12 cellular contexts compared by ENCODE assay signal in genomic region chr17:83064732-83065659, GRCh38. TPM values are rescaled to one million over a fixed set of nuclear protein-coding genes. Genes with fewer than 3 reads are reported as not detected.
DNase-seq lines count a peak whose midpoint lies in the region; ATAC-seq and FAIRE-seq lines count a peak whose summit lies in the region.
"Had no signal": no experiment of that assay in that cellular context is flagged by ENCODE, and none has a peak within 500 bp of the region (broad histone marks: within the 10 kb centered on the region; RNA-seq: fewer than 3 reads in every experiment).

No MANE protein-coding gene starts in this region.

- intact Hi-C loops in activated CD4-positive, alpha-beta T cell treated with anti-CD3 and anti-CD28 coated beads for 36 hours (cut with DNase I, micrococcal nuclease), result no loop called here
- intact Hi-C loops in activated CD4-positive, alpha-beta T cell treated with anti-CD3 and anti-CD28 coated beads, Interleukin-2, amount 10 ng/mL, durations not matched to agents 24 days and 14 days (cut with micrococcal nuclease), result no loop called here
- intact Hi-C loops in left colon (cut with DNase I, micrococcal nuclease), result no loop called here

- POLR2A ChIA-PET in activated CD4-positive, alpha-beta T cell treated with anti-CD3 and anti-CD28 coated beads for 36 hours (lab: Charles Lee), result no interaction called here

- H3K27ac Mint-ChIP-seq in activated CD4-positive, alpha-beta T cell treated with anti-CD3 and anti-CD28 coated beads for 36 hours, result no peak overlapping the region
- no peak overlapping the region for H3K27ac Mint-ChIP-seq in activated CD4-positive, alpha-beta T cell treated with anti-CD3 and anti-CD28 coated beads, Interleukin-2, amount 10 ng/mL, durations not matched to agents 24 days and 14 days
- H3K27ac Mint-ChIP-seq in activated CD8-positive, alpha-beta memory T cell treated with anti-CD3 and anti-CD28 coated beads, Interleukin-2, amount 10 ng/mL, durations not matched to agents 7 days and 5 days, result no peak overlapping the region
- peak overlapping the region; percentile 5 for H3K27ac Mint-ChIP-seq in stimulated activated effector memory CD8-positive, alpha-beta T cell treated with anti-CD3 and anti-CD28 coated beads, Interleukin-12 subunit alpha, Interleukin-12 subunit beta, amount 100 ng/mL, for 72 hours

- peaks cover 2% of the 10 kb centered on the region for H3K27me3 Mint-ChIP-seq in activated CD4-positive, alpha-beta T cell treated with anti-CD3 and anti-CD28 coated beads for 36 hours
- H3K27me3 Mint-ChIP-seq in activated CD4-positive, alpha-beta T cell treated with anti-CD3 and anti-CD28 coated beads, Interleukin-2, amount 10 ng/mL, durations not matched to agents 24 days and 14 days, result peaks cover 3% of the 10 kb centered on the region
- H3K27me3 Mint-ChIP-seq in activated CD8-positive, alpha-beta memory T cell treated with anti-CD3 and anti-CD28 coated beads, Interleukin-2, amount 10 ng/mL, durations not matched to agents 7 days and 5 days, result peaks cover 15% of the 10 kb centered on the region

- H3K36me3 Mint-ChIP-seq in activated CD4-positive, alpha-beta T cell treated with anti-CD3 and anti-CD28 coated beads for 36 hours (ENCODE audit: low read depth), result no peaks in the 10 kb centered on the region
- no peaks in the 10 kb centered on the region for H3K36me3 Mint-ChIP-seq in activated CD4-positive, alpha-beta T cell treated with anti-CD3 and anti-CD28 coated beads, Interleukin-2, amount 10 ng/mL, durations not matched to agents 24 days and 14 days (ENCODE audit: low read depth)
- no peaks in the 10 kb centered on the region for H3K36me3 Mint-ChIP-seq in activated CD8-positive, alpha-beta memory T cell treated with anti-CD3 and anti-CD28 coated beads, Interleukin-2, amount 10 ng/mL, durations not matched to agents 7 days and 5 days
- H3K36me3 Mint-ChIP-seq in stimulated activated effector memory CD8-positive, alpha-beta T cell treated with anti-CD3 and anti-CD28 coated beads, Interleukin-12 subunit alpha, Interleukin-12 subunit beta, amount 100 ng/mL, for 72 hours, result peaks cover 6% of the 10 kb centered on the region

- no peak for FAIRE-seq in HTR-8/SVneo (lab: Jason Lieb, UNC)
- FAIRE-seq: A549, H54 had no signal

- no peak for ATAC-seq in activated CD4-positive, alpha-beta T cell treated with anti-CD3 and anti-CD28 coated beads for 36 hours
- ATAC-seq in activated CD8-positive, alpha-beta memory T cell treated with anti-CD3 and anti-CD28 coated beads, Interleukin-2, amount 10 ng/mL, durations not matched to agents 7 days and 5 days, result no peak
- peak; percentile 89 for ATAC-seq in left colon
- ATAC-seq in stimulated activated effector memory CD8-positive, alpha-beta T cell treated with anti-CD3 and anti-CD28 coated beads, Interleukin-12 subunit alpha, Interleukin-12 subunit beta, amount 100 ng/mL, for 72 hours, result no peak
- no peak for ATAC-seq in HG02981 (IDR thresholded peaks at IDR 0.05; ENCODE audit: unreplicated experiment)
- ATAC-seq: A549 had no signal

- no peaks in the 10 kb centered on the region for H3K9me3 Mint-ChIP-seq in activated CD4-positive, alpha-beta T cell treated with anti-CD3 and anti-CD28 coated beads for 36 hours (ENCODE audit: low read depth)
- H3K9me3 Mint-ChIP-seq in activated CD4-positive, alpha-beta T cell treated with anti-CD3 and anti-CD28 coated beads, Interleukin-2, amount 10 ng/mL, durations not matched to agents 24 days and 14 days, result no peaks in the 10 kb centered on the region
- H3K9me3 Mint-ChIP-seq in activated CD8-positive, alpha-beta memory T cell treated with anti-CD3 and anti-CD28 coated beads, Interleukin-2, amount 10 ng/mL, durations not matched to agents 7 days and 5 days (ENCODE audit: low read depth), result no peaks in the 10 kb centered on the region
- no peaks in the 10 kb centered on the region for H3K9me3 Mint-ChIP-seq in stimulated activated effector memory CD8-positive, alpha-beta T cell treated with anti-CD3 and anti-CD28 coated beads, Interleukin-12 subunit alpha, Interleukin-12 subunit beta, amount 100 ng/mL, for 72 hours

- peaks cover 9% of the 10 kb centered on the region for H3K4me1 Mint-ChIP-seq in activated CD4-positive, alpha-beta T cell treated with anti-CD3 and anti-CD28 coated beads for 36 hours
- peaks cover 8% of the 10 kb centered on the region for H3K4me1 Mint-ChIP-seq in activated CD4-positive, alpha-beta T cell treated with anti-CD3 and anti-CD28 coated beads, Interleukin-2, amount 10 ng/mL, durations not matched to agents 24 days and 14 days
- peaks cover 12% of the 10 kb centered on the region for H3K4me1 Mint-ChIP-seq in activated CD8-positive, alpha-beta memory T cell treated with anti-CD3 and anti-CD28 coated beads, Interleukin-2, amount 10 ng/mL, durations not matched to agents 7 days and 5 days
- H3K4me1 Mint-ChIP-seq in stimulated activated effector memory CD8-positive, alpha-beta T cell treated with anti-CD3 and anti-CD28 coated beads, Interleukin-12 subunit alpha, Interleukin-12 subunit beta, amount 100 ng/mL, for 72 hours, result peaks cover 7% of the 10 kb centered on the region

- DNase-seq in activated CD4-positive, alpha-beta T cell treated with anti-CD3 and anti-CD28 coated beads for 36 hours, result peak; percentile 5
- DNase-seq in activated CD4-positive, alpha-beta T cell treated with anti-CD3 and anti-CD28 coated beads, Interleukin-2, amount 10 ng/mL, durations not matched to agents 24 days and 14 days, result no peak
- peak; percentile 36 for DNase-seq in activated CD8-positive, alpha-beta memory T cell treated with anti-CD3 and anti-CD28 coated beads, Interleukin-2, amount 10 ng/mL, durations not matched to agents 7 days and 5 days
- DNase-seq in left colon, result peak; percentile 79 to 81
- no peak for DNase-seq in stimulated activated effector memory CD8-positive, alpha-beta T cell treated with anti-CD3 and anti-CD28 coated beads, Interleukin-12 subunit alpha, Interleukin-12 subunit beta, amount 100 ng/mL, for 72 hours (ENCODE audit: low spot score in 2 of 2)
- DNase-seq in HTR-8/SVneo (ENCODE audit: insufficient read length, low spot score), result no peak
- DNase-seq in inferior parietal cortex (ENCODE audit: extremely low spot score), result no peak
- DNase-seq: anterior cingulate cortex, NCI-H1105 treated with DMSO at 0.1 percent for 48 hours had no signal

- CTCF ChIA-PET in activated CD4-positive, alpha-beta T cell treated with anti-CD3 and anti-CD28 coated beads for 36 hours (lab: Charles Lee), result interaction anchor here (1.2 kb wide), 1 partner anchor 157 kb away, joined by 3 read pairs; no protein-coding TSS in a partner anchor
- CTCF ChIA-PET in activated CD8-positive, alpha-beta memory T cell treated with anti-CD3 and anti-CD28 coated beads, Interleukin-2, amount 10 ng/mL, durations not matched to agents 7 days and 5 days (lab: Charles Lee), result interaction anchor here (0.9 to 1.1 kb wide), 2 partner anchors 11 to 12 kb away, joined by 3 to 4 read pairs; no protein-coding TSS in a partner anchor

- H3K4me3 Mint-ChIP-seq in activated CD4-positive, alpha-beta T cell treated with anti-CD3 and anti-CD28 coated beads for 36 hours, result no peak overlapping the region
- no peak overlapping the region for H3K4me3 Mint-ChIP-seq in activated CD4-positive, alpha-beta T cell treated with anti-CD3 and anti-CD28 coated beads, Interleukin-2, amount 10 ng/mL, durations not matched to agents 24 days and 14 days
- no peak overlapping the region for H3K4me3 Mint-ChIP-seq in activated CD8-positive, alpha-beta memory T cell treated with anti-CD3 and anti-CD28 coated beads, Interleukin-2, amount 10 ng/mL, durations not matched to agents 7 days and 5 days
- H3K4me3 Mint-ChIP-seq in stimulated activated effector memory CD8-positive, alpha-beta T cell treated with anti-CD3 and anti-CD28 coated beads, Interleukin-12 subunit alpha, Interleukin-12 subunit beta, amount 100 ng/mL, for 72 hours, result no peak overlapping the region

RNA-seq across cellular contexts. Expression of gene METRNL, which starts 14.4 kb away (rescaled TPM):
- 10 to 100 TPM; 22.4 to 26.3 TPM for total RNA-seq in activated CD4-positive, alpha-beta T cell treated with anti-CD3 and anti-CD28 coated beads for 36 hours
- 19.6 and 22.3 TPM in 2 replicates for total RNA-seq in activated CD4-positive, alpha-beta T cell treated with anti-CD3 and anti-CD28 coated beads, Interleukin-2, amount 10 ng/mL, durations not matched to agents 24 days and 14 days
- total RNA-seq in activated CD8-positive, alpha-beta memory T cell treated with anti-CD3 and anti-CD28 coated beads, Interleukin-2, amount 10 ng/mL, durations not matched to agents 7 days and 5 days, result 10 to 100 TPM; 42.9 to 49.9 TPM
- total RNA-seq in left colon, result 100 to 1,000 TPM in 1 of 2 donors, 10 to 100 TPM in 1; 96.7 to 133 TPM

Comparison
In these comparisons a context has a peak if more than half of its experiments do, and no peak if none do; other contexts are left out.
1. DNase-seq: peak in activated CD4-positive, alpha-beta T cell treated with anti-CD3 and anti-CD28 coated beads for 36 hours (single experiment), activated CD8-positive, alpha-beta memory T cell treated with anti-CD3 and anti-CD28 coated beads, Interleukin-2, amount 10 ng/mL, durations not matched to agents 7 days and 5 days (single experiment) and left colon (2 of 2); none in activated CD4-positive, alpha-beta T cell treated with anti-CD3 and anti-CD28 coated beads, Interleukin-2, amount 10 ng/mL, durations not matched to agents 24 days and 14 days (single experiment), stimulated activated effector memory CD8-positive, alpha-beta T cell treated with anti-CD3 and anti-CD28 coated beads, Interleukin-12 subunit alpha, Interleukin-12 subunit beta, amount 100 ng/mL, for 72 hours (0 of 2), HTR-8/SVneo (single experiment) and inferior parietal cortex (single experiment).